ENCODE assay signal across 18 cellular contexts in the genomic region with DNA sequence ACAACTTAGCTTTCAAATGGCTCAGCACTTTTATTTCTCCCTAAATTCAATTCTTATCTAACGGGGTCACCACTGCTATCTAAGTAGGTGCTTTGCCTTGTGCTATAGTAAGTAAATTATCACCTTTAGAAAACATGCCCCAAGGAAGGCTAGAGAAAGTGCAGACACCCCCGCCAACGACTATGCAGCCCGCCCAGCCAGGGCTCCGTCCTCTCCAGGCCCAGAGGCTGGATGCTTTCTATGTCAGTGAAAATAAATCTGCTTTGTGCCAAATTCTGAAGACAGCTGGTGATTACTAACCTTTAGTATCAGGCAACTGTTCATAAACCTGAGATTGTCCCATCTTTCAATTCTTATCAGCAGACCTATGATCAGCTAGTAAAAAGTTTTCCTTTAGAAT. TPM values are rescaled to one million over a fixed set of nuclear protein-coding genes. Genes with fewer than 3 reads are reported as not detected.
"Had no signal": no experiment of that assay in that cellular context is flagged by ENCODE, and none has a peak within 500 bp of the region (broad histone marks: within the 10 kb centered on the region; RNA-seq: fewer than 3 reads in every experiment).

No MANE protein-coding gene starts in this region.

- H3K4me1 ChIP-seq: sigmoid colon had no signal

- H3K27ac ChIP-seq: sigmoid colon, skin epidermis, stomach, thoracic aorta had no signal

- H3K9me3 ChIP-seq: mucosa of descending colon, sigmoid colon, thoracic aorta had no signal

- H3K4me3 Mint-ChIP-seq: dendritic cell treated with granulocyte-macrophage colony-stimulating factor and Interleukin-4, amounts not matched to agents 40 ng/mL and 50 ng/mL, for 4 days; naive thymus-derived CD8-positive, alpha-beta T cell; stimulated activated naive B cell treated with anti-CD40 and anti-IgM and Interleukin-4, amounts not matched to agents 10 μg/mL and 1 μg/mL and 100 μg/mL, for 72 hours had no signal

- H3K27me3 ChIP-seq: stomach had no signal

- H3K4me1 Mint-ChIP-seq: stimulated activated naive B cell treated with anti-CD40 and anti-IgM and Interleukin-4, amounts not matched to agents 10 μg/mL and 1 μg/mL and 100 μg/mL, for 72 hours had no signal

- H3K36me3 Mint-ChIP-seq: naive thymus-derived CD8-positive, alpha-beta T cell; stimulated activated naive B cell treated with anti-CD40 and anti-IgM and Interleukin-4, amounts not matched to agents 10 μg/mL and 1 μg/mL and 100 μg/mL, for 72 hours had no signal

- DNase-seq: foreskin melanocyte; head of caudate nucleus; mammary epithelial cell; mucosa of descending colon; naive thymus-derived CD8-positive, alpha-beta T cell; sigmoid colon; stimulated activated CD4-positive, alpha-beta T cell treated with anti-CD3 and anti-CD28 coated beads, Interleukin-2, amount 100 ng/mL, for 24 hours; stimulated activated CD4-positive, alpha-beta T cell treated with anti-CD3 and anti-CD28 coated beads, Interleukin-4, amount 100 ng/mL, for 4 hours; stimulated activated naive B cell treated with anti-CD40 and anti-IgM and Interleukin-4, amounts not matched to agents 10 μg/mL and 1 μg/mL and 100 μg/mL, for 72 hours; stomach; substantia nigra; trophoblast cell had no signal

- H3K4me3 ChIP-seq: mucosa of descending colon, sigmoid colon, skin epidermis, stomach, thoracic aorta had no signal

- H3K9me3 Mint-ChIP-seq: dendritic cell treated with granulocyte-macrophage colony-stimulating factor and Interleukin-4, amounts not matched to agents 40 ng/mL and 50 ng/mL, for 4 days; stimulated activated naive B cell treated with anti-CD40 and anti-IgM and Interleukin-4, amounts not matched to agents 10 μg/mL and 1 μg/mL and 100 μg/mL, for 72 hours had no signal

- H3K27ac Mint-ChIP-seq: dendritic cell treated with granulocyte-macrophage colony-stimulating factor and Interleukin-4, amounts not matched to agents 40 ng/mL and 50 ng/mL, for 4 days; naive thymus-derived CD8-positive, alpha-beta T cell; stimulated activated naive B cell treated with anti-CD40 and anti-IgM and Interleukin-4, amounts not matched to agents 10 μg/mL and 1 μg/mL and 100 μg/mL, for 72 hours had no signal

- FAIRE-seq: colon had no signal

- H3K36me3 ChIP-seq: sigmoid colon, stomach, thoracic aorta had no signal

RNA-seq across cellular contexts. Expression of a gene that starts 14.3 kb away (rescaled TPM):
- total RNA-seq: kidney epithelial cell; mammary epithelial cell; naive thymus-derived CD8-positive, alpha-beta T cell; osteocyte; thoracic aorta had no signal
